ENCODE assay signal across 1 cellular context in genomic region chr15:37098468-37099320, GRCh38.
TF ChIP-seq lines count a peak whose summit lies in the region.

No MANE protein-coding gene starts in this region.

TF ChIP-seq in GM12878, 131 proteins besides CTCF, POLR2A, EP300 and RAD21 (continued from another document and continues in another):
- TF ChIP-seq MLLT1 (IDR thresholded peaks at IDR 0.05) (peak; percentile 29; the same call in 1 of the 2 replicates), SREBF2 (IDR thresholded peaks at IDR 0.05; ENCODE audit: low read length) (no peak), MYC (IDR thresholded peaks at IDR 0.05; ENCODE audit: insufficient read depth, insufficient read length, insufficient replicate concordance, low read length, severe bottlenecking) (no peak), WRNIP1 (IDR thresholded peaks at IDR 0.05; ENCODE audit: borderline replicate concordance, low read depth, low read length) (no peak), DPF2 (IDR thresholded peaks at IDR 0.05) (peak; percentile 48; the same call in 1 of the 2 replicates), BACH1 (IDR thresholded peaks at IDR 0.05; ENCODE audit: borderline replicate concordance) (peak; percentile 82), IKZF1 (conservative IDR thresholded peaks at IDR 0.05) (peak; percentile 64), NKRF (conservative IDR thresholded peaks at IDR 0.05) (peak; percentile 61), TCF7 (IDR thresholded peaks at IDR 0.05; ENCODE audit: borderline replicate concordance) (no peak), KLF5 (IDR thresholded peaks at IDR 0.05; ENCODE audit: partially characterized antibody) (no peak), POLR2AphosphoS5 (IDR thresholded peaks at IDR 0.05; ENCODE audit: low read length) (no peak), ATF2 (IDR thresholded peaks at IDR 0.05; ENCODE audit: low read length) (no peak), MAX (IDR thresholded peaks at IDR 0.05; ENCODE audit: low read depth, low read length) (0 out of 2 replicates have a peak, but pooled peaks have one; percentile 29), ZNF24 (IDR thresholded peaks at IDR 0.05) (no peak), LARP7 (IDR thresholded peaks at IDR 0.05) (no peak; the same call in none of the 2 replicates), SKIL (IDR thresholded peaks at IDR 0.05; ENCODE audit: low read depth, poor library complexity, severe bottlenecking) (no peak), JUNB (IDR thresholded peaks at IDR 0.05) (no peak), BMI1 (IDR thresholded peaks at IDR 0.05; ENCODE audit: borderline replicate concordance) (no peak), USF2 (IDR thresholded peaks at IDR 0.05; ENCODE audit: borderline replicate concordance, low read depth, low read length) (no peak), USF1 (IDR thresholded peaks at IDR 0.05; ENCODE audit: borderline replicate concordance, extremely low read length, insufficient read depth, low read depth, low read length) (no peak), ZNF592 (IDR thresholded peaks at IDR 0.05) (no peak), CHD2 (IDR thresholded peaks at IDR 0.05; ENCODE audit: borderline replicate concordance, low read depth, low read length) (no peak), RB1 (IDR thresholded peaks at IDR 0.05; ENCODE audit: borderline replicate concordance) (no peak), ZNF687 (IDR thresholded peaks at IDR 0.05) (0 out of 2 replicates have a peak, but pooled peaks have one; percentile 40), IRF4 (IDR thresholded peaks at IDR 0.05; ENCODE audit: low read depth, low read length) (no peak), GATAD2B (conservative IDR thresholded peaks at IDR 0.05; ENCODE audit: low read depth) (peak; percentile 74), IRF5 (IDR thresholded peaks at IDR 0.05; ENCODE audit: borderline replicate concordance) (no peak), CHD4 (IDR thresholded peaks at IDR 0.05) (no peak), NR2C2 (IDR thresholded peaks at IDR 0.05; ENCODE audit: borderline replicate concordance, control insufficient read depth, insufficient read length, low read depth) (no peak), BHLHE40 (IDR thresholded peaks at IDR 0.05; ENCODE audit: borderline replicate concordance in 1 of 2, low read depth in 2 of 2, low read length in 1 of 2) (peak in 1 of 2 experiments; percentile 82; a peak in 2 of 4 replicates), ZSCAN29 (IDR thresholded peaks at IDR 0.05) (0 out of 2 replicates have a peak, but pooled peaks have one; percentile 32), IRF3 (IDR thresholded peaks at IDR 0.05) (no peak), SMC3 (IDR thresholded peaks at IDR 0.05; ENCODE audit: borderline replicate concordance, low read length) (no peak), MYB (IDR thresholded peaks at IDR 0.05; ENCODE audit: borderline replicate concordance, low read depth, low read length) (no peak), STAT1 (conservative IDR thresholded peaks at IDR 0.05) (no peak), TCF3 (IDR thresholded peaks at IDR 0.05; ENCODE audit: borderline replicate concordance, insufficient read depth, low read depth, low read length) (no peak)
